ENCODE assay signal across 9 cellular contexts in genomic region chr14:92513204-92513965, GRCh38. TPM values are rescaled to one million over a fixed set of nuclear protein-coding genes. Genes with fewer than 3 reads are reported as not detected.
A peak's percentile ranks its signal among the peaks of the same experiment; 100 is the strongest.
DNase-seq lines count a peak whose midpoint lies in the region; ATAC-seq, FAIRE-seq and TF ChIP-seq lines count a peak whose summit lies in the region.
"Had no signal": no experiment of that assay in that cellular context is flagged by ENCODE, and none has a peak within 500 bp of the region (broad histone marks: within the 10 kb centered on the region; RNA-seq: fewer than 3 reads in every experiment).

A gene with protein sequence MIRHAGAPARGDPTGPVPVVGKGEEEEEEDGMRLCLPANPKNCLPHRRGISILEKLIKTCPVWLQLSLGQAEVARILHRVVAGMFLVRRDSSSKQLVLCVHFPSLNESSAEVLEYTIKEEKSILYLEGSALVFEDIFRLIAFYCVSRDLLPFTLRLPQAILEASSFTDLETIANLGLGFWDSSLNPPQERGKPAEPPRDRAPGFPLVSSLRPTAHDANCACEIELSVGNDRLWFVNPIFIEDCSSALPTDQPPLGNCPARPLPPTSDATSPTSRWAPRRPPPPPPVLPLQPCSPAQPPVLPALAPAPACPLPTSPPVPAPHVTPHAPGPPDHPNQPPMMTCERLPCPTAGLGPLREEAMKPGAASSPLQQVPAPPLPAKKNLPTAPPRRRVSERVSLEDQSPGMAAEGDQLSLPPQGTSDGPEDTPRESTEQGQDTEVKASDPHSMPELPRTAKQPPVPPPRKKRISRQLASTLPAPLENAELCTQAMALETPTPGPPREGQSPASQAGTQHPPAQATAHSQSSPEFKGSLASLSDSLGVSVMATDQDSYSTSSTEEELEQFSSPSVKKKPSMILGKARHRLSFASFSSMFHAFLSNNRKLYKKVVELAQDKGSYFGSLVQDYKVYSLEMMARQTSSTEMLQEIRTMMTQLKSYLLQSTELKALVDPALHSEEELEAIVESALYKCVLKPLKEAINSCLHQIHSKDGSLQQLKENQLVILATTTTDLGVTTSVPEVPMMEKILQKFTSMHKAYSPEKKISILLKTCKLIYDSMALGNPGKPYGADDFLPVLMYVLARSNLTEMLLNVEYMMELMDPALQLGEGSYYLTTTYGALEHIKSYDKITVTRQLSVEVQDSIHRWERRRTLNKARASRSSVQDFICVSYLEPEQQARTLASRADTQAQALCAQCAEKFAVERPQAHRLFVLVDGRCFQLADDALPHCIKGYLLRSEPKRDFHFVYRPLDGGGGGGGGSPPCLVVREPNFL (plus strand): TSS chr14:92513781. CDS start chr14:92513933, 152 bp downstream.

- no peaks in the 10 kb centered on the region for H4K20me1 ChIP-seq in OCI-LY3 (ENCODE audit: insufficient read depth, low read length)

- H3K79me2 ChIP-seq in OCI-LY3 (ENCODE audit: low read length), result no peaks in the 10 kb centered on the region

- no peaks in the 10 kb centered on the region for H3K27me3 Mint-ChIP-seq in activated naive CD4-positive, alpha-beta T cell treated with anti-CD3 and anti-CD28 coated beads, Interleukin-2, amount 50 U/mL, for 24 hours

- H3K9me3 ChIP-seq in OCI-LY3 (ENCODE audit: insufficient read depth, low read length) (no peaks in the 10 kb centered on the region), cardiac muscle cell (ENCODE audit: low read depth) (no peaks in the 10 kb centered on the region), pancreas (no peaks in the 10 kb centered on the region)

- no peaks in the 10 kb centered on the region for H3K9me3 Mint-ChIP-seq in activated naive CD4-positive, alpha-beta T cell treated with anti-CD3 and anti-CD28 coated beads, Interleukin-2, amount 50 U/mL, for 24 hours

- H3K4me2 ChIP-seq in OCI-LY3 (ENCODE audit: low read length), result peak within 1 kb of the TSS; percentile 85

- no peak for TF ChIP-seq CTCF in OCI-LY3 (IDR thresholded peaks at IDR 0.05; ENCODE audit: low read depth, low read length)
- TF ChIP-seq CTCF in cardiac muscle cell (IDR thresholded peaks at IDR 0.05; ENCODE audit: low read depth, low read length), result no peak
- TF ChIP-seq CTCF in pancreas (IDR thresholded peaks at IDR 0.05), result no peak

- peaks cover 39% of the 10 kb centered on the region for H3K4me1 Mint-ChIP-seq in activated naive CD4-positive, alpha-beta T cell treated with anti-CD3 and anti-CD28 coated beads, Interleukin-2, amount 50 U/mL, for 24 hours

- H3K4me3 Mint-ChIP-seq in activated naive CD4-positive, alpha-beta T cell treated with anti-CD3 and anti-CD28 coated beads, Interleukin-2, amount 50 U/mL, for 24 hours, result peak within 1 kb of the TSS; percentile 81

- peak within 1 kb of the TSS; percentile 23 for H3K27ac Mint-ChIP-seq in activated naive CD4-positive, alpha-beta T cell treated with anti-CD3 and anti-CD28 coated beads, Interleukin-2, amount 50 U/mL, for 24 hours

- H3K27me3 ChIP-seq in OCI-LY3 (ENCODE audit: low read depth, low read length) (peaks cover 21% of the 10 kb centered on the region), cardiac muscle cell (peaks cover 46% of the 10 kb centered on the region), pancreas (peaks cover 0 to 3% (median 0%) of the 10 kb centered on the region in 4 donors)

- peak; percentile 75 for ATAC-seq in GM18502 (IDR thresholded peaks at IDR 0.05; ENCODE audit: poor library complexity, unreplicated experiment)
- ATAC-seq in HG02610 (IDR thresholded peaks at IDR 0.05; ENCODE audit: unreplicated experiment), result peak; percentile 73
- ATAC-seq in pancreas, result peak in 3 of 4 donors; percentile 35 to 58 (median 57)
- no peak for ATAC-seq in GM18870 (IDR thresholded peaks at IDR 0.05; ENCODE audit: unreplicated experiment)

- intact Hi-C loops in pancreas (cut with DNase I), result no loop called here

- H3K27ac ChIP-seq in OCI-LY3 (ENCODE audit: low read length) (no peak within 1 kb of the TSS), cardiac muscle cell (no peak within 1 kb of the TSS), pancreas (peak within 1 kb of the TSS in 2 of 4 donors; percentile 16 to 50)

- H3K36me3 ChIP-seq in OCI-LY3 (replicated peaks; ENCODE audit: low read depth, low read length) (no peaks in the 10 kb centered on the region), cardiac muscle cell (no peaks in the 10 kb centered on the region), pancreas (no peaks in the 10 kb centered on the region)

- H3K36me3 Mint-ChIP-seq in activated naive CD4-positive, alpha-beta T cell treated with anti-CD3 and anti-CD28 coated beads, Interleukin-2, amount 50 U/mL, for 24 hours, result no peaks in the 10 kb centered on the region

- FAIRE-seq in pancreas (lab: Jason Lieb, UNC), result no peak
- FAIRE-seq: endometrium had no signal

- peaks cover 32% of the 10 kb centered on the region for H3K4me1 ChIP-seq in OCI-LY3 (ENCODE audit: low read length)
- H3K4me1 ChIP-seq in cardiac muscle cell (ENCODE audit: low read depth), result no peaks in the 10 kb centered on the region
- H3K4me1 ChIP-seq in pancreas, result no peaks in the 10 kb centered on the region

- 7 to 8% methylated on average over 72 to 79 of the region's 79 CpGs for WGBS in pancreas, 2 donors

- peak within 1 kb of the TSS; percentile 78 for H2AFZ ChIP-seq in OCI-LY3 (ENCODE audit: low read depth, low read length)

- peak within 1 kb of the TSS; percentile 78 for H3K9ac ChIP-seq in OCI-LY3 (ENCODE audit: low read length)

- peak; percentile 69 to 76 for DNase-seq in cardiac muscle cell (ENCODE audit: low read depth in 1 of 2, low spot score in 1 of 2)
- peak in 1 of 6 donors; percentile 67 for DNase-seq in pancreas
- DNase-seq in NCI-H1048 (lab: John Stamatoyannopoulos, UW), result no peak

- peak within 1 kb of the TSS; percentile 84 for H3K4me3 ChIP-seq in OCI-LY3 (ENCODE audit: low read length)
- peak within 1 kb of the TSS; percentile 29 for H3K4me3 ChIP-seq in cardiac muscle cell
- H3K4me3 ChIP-seq in pancreas, result peak within 1 kb of the TSS; percentile 19 to 52 (median 38)

RNA-seq across cellular contexts. Expression of the gene that starts here (rescaled TPM):
- 0.81 and 5.4 TPM in 2 replicates for total RNA-seq in cardiac muscle cell
- 3.5 and 5.5 TPM in 2 replicates for polyA plus RNA-seq in cardiac muscle cell
- total RNA-seq in pancreas, result 1 to 10 TPM; 1.1 to 9.0 (median 2.1) TPM
- polyA plus RNA-seq in pancreas, result 1 to 10 TPM; 2.2 to 2.9 TPM

Comparison
In these comparisons a context has a peak if more than half of its experiments do, and no peak if none do; other contexts are left out.
1. H3K4me3 ChIP-seq: peak in every context shown above with its lines; median percentile 84 in OCI-LY3; 38 in pancreas; 29 in cardiac muscle cell.